Comparison of ENCODE assay signal across 24 cellular contexts in genomic region chr2:205948883-205949282, GRCh38.
"Had no signal": no experiment of that assay in that cellular context is flagged by ENCODE, and none has a peak within 500 bp of the region (broad histone marks: within the 10 kb centered on the region; RNA-seq: fewer than 3 reads in every experiment).

No MANE protein-coding gene starts in this region.

- H3K27me3 ChIP-seq: ovary, testis, tibial artery, upper lobe of left lung had no signal

- H3K36me3 ChIP-seq: lower lobe of right lung, ovary, spleen, tibial artery, upper lobe of left lung had no signal

- ATAC-seq: lower lobe of right lung; stimulated activated memory B cell treated with anti-CD40 and anti-IgM and Interleukin-4, amounts not matched to agents 10 μg/mL and 1 μg/mL and 100 μg/mL, for 72 hours had no signal

- FAIRE-seq: endometrium, frontal cortex, keratinocyte, urothelium cell line had no signal

- H3K4me3 ChIP-seq: lower lobe of right lung, ovary, psoas muscle, skin epidermis, spleen, testis, tibial artery, upper lobe of left lung had no signal

- DNase-seq: cortex of kidney; effector memory CD8-positive, alpha-beta T cell; erythroblast; head of caudate nucleus; left ventricle myocardium superior; lower lobe of right lung; natural killer cell; occipital lobe; ovary; posterior cingulate gyrus; psoas muscle; right cardiac atrium; spleen; stimulated activated CD4-positive, alpha-beta T cell treated with anti-CD3 and anti-CD28 coated beads, Interleukin-4, amount 100 ng/mL, for 4 hours; stimulated activated naive CD8-positive, alpha-beta T cell treated with anti-CD3 and anti-CD28 coated beads, Interleukin-15, Interleukin-2, amounts not matched to agents 100 U/mL and 50 U/mL, for 24 hours; testis had no signal

- H3K4me1 ChIP-seq: psoas muscle, testis had no signal

- H3K9me3 ChIP-seq: lower lobe of right lung, ovary, psoas muscle, testis, upper lobe of left lung had no signal

- H3K27ac ChIP-seq: lower lobe of right lung, psoas muscle, skin epidermis, testis, upper lobe of left lung had no signal
